Comparison of ENCODE assay signal across 1 cellular context in genomic region chr7:132394283-132395003, GRCh38.
TF ChIP-seq lines count a peak whose summit lies in the region.

No MANE protein-coding gene starts in this region.

TF ChIP-seq in K562, 482 proteins besides CTCF, POLR2A, EP300 and RAD21 (continued from another document):
- TF ChIP-seq, protein P1, sequence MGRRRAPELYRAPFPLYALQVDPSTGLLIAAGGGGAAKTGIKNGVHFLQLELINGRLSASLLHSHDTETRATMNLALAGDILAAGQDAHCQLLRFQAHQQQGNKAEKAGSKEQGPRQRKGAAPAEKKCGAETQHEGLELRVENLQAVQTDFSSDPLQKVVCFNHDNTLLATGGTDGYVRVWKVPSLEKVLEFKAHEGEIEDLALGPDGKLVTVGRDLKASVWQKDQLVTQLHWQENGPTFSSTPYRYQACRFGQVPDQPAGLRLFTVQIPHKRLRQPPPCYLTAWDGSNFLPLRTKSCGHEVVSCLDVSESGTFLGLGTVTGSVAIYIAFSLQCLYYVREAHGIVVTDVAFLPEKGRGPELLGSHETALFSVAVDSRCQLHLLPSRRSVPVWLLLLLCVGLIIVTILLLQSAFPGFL (CRISPR knock-in tag; IDR thresholded peaks at IDR 0.05): 0 out of 2 replicates have a peak, but pooled peaks have one; percentile 27
- TF ChIP-seq BRCA1 (IDR thresholded peaks at IDR 0.05) (no peak), BRCA1 (CRISPR knock-in tag; IDR thresholded peaks at IDR 0.05) (no peak), PRDM10 (IDR thresholded peaks at IDR 0.05; ENCODE audit: partially characterized antibody) (no peak), BRD9 (IDR thresholded peaks at IDR 0.05; ENCODE audit: low read depth, partially characterized antibody) (peak; percentile 88), C11orf30 (IDR thresholded peaks at IDR 0.05; ENCODE audit: low read depth) (no peak), ZNF174 (CRISPR knock-in tag; IDR thresholded peaks at IDR 0.05) (no peak)
- TF ChIP-seq, protein P2, sequence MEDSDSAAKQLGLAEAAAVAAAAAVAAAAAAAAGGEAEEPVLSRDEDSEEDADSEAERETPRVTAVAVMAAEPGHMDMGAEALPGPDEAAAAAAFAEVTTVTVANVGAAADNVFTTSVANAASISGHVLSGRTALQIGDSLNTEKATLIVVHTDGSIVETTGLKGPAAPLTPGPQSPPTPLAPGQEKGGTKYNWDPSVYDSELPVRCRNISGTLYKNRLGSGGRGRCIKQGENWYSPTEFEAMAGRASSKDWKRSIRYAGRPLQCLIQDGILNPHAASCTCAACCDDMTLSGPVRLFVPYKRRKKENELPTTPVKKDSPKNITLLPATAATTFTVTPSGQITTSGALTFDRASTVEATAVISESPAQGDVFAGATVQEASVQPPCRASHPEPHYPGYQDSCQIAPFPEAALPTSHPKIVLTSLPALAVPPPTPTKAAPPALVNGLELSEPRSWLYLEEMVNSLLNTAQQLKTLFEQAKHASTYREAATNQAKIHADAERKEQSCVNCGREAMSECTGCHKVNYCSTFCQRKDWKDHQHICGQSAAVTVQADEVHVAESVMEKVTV (CRISPR knock-in tag; IDR thresholded peaks at IDR 0.05): peak; percentile 38; the same call in 1 of the 2 replicates
TF ChIP-seq in K562: peak in this region for 3.
